Comparison of ENCODE assay signal across 1 cellular context in genomic region chr2:179837408-179837807, GRCh38.
TF ChIP-seq lines count a peak whose summit lies in the region.

No MANE protein-coding gene starts in this region.

TF ChIP-seq in GM23338, 12 proteins besides CTCF, POLR2A, EP300 and RAD21 (continued from another document):
- no peak for TF ChIP-seq ETS1 (IDR thresholded peaks at IDR 0.05)
- TF ChIP-seq, protein P1, sequence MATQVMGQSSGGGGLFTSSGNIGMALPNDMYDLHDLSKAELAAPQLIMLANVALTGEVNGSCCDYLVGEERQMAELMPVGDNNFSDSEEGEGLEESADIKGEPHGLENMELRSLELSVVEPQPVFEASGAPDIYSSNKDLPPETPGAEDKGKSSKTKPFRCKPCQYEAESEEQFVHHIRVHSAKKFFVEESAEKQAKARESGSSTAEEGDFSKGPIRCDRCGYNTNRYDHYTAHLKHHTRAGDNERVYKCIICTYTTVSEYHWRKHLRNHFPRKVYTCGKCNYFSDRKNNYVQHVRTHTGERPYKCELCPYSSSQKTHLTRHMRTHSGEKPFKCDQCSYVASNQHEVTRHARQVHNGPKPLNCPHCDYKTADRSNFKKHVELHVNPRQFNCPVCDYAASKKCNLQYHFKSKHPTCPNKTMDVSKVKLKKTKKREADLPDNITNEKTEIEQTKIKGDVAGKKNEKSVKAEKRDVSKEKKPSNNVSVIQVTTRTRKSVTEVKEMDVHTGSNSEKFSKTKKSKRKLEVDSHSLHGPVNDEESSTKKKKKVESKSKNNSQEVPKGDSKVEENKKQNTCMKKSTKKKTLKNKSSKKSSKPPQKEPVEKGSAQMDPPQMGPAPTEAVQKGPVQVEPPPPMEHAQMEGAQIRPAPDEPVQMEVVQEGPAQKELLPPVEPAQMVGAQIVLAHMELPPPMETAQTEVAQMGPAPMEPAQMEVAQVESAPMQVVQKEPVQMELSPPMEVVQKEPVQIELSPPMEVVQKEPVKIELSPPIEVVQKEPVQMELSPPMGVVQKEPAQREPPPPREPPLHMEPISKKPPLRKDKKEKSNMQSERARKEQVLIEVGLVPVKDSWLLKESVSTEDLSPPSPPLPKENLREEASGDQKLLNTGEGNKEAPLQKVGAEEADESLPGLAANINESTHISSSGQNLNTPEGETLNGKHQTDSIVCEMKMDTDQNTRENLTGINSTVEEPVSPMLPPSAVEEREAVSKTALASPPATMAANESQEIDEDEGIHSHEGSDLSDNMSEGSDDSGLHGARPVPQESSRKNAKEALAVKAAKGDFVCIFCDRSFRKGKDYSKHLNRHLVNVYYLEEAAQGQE (IDR thresholded peaks at IDR 0.05; ENCODE audit: unreplicated experiment), result no peak
